Comparison of ENCODE assay signal across 8 cellular contexts in the genomic region with DNA sequence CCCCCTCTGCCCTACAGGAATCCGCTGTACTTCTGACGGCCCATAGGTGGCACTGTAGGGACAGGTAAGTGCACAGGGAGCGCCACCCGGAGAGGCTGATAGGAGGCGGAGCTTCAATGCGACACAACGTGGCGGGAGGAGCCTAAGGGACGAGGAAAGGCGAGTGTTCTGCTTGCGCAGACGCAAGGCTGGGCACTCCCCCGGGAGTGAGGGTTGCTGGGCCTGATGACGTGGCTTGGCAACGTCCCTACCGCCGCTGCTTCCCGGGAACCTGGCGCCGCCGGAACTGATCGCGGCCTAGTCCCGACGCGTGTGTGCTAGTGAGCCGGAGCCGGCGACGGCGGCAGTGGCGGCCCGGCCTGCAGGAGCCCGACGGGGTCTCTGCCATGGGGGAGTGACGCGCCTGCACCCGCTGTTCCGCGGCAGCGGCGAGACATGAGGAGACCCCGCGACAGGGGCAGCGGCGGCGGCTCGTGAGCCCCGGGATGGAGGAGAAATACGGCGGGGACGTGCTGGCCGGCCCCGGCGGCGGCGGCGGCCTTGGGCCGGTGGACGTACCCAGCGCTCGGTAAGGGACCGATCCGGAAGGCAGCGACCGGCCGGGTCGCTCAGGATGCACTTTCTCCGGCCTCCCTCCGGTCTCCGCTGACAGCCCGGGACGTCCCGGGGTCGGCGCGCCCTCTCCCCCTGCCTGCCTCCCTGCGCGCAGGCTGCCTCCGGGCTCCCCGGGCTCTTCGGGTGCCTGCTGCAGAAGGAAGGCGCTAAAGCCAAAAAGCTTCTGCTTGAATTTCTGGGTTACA. TPM values are rescaled to one million over a fixed set of nuclear protein-coding genes. Genes with fewer than 3 reads are reported as not detected.
DNase-seq lines count a peak whose midpoint lies in the region; ATAC-seq and TF ChIP-seq lines count a peak whose summit lies in the region.

SLC30A5 (plus strand) TSS at position 244 of the 800 bp plus-strand sequence; CDS start at position 486, 242 bp downstream.

- POLR2A ChIA-PET in T-cell (lab: Charles Lee), result interaction anchor here (0.7 to 1.0 kb wide), 4 partner anchors 40 to 688 kb away, joined by 3 to 5 read pairs (median 3); partner anchors contain the start of genes CCDC125 (in 1 of the 2) and CDK7 (in 1 of the 2)

- peak within 1 kb of the TSS; percentile 86 to 98 (median 95) for H3K27ac ChIP-seq in adrenal gland
- peak within 1 kb of the TSS; percentile 86 to 99 (median 96) for H3K27ac ChIP-seq in heart left ventricle

- peak; percentile 85 to 96 for TF ChIP-seq POLR2A in adrenal gland (IDR thresholded peaks at IDR 0.05)
- TF ChIP-seq POLR2A in heart left ventricle (IDR thresholded peaks at IDR 0.05), result peak; percentile 58 to 94

- peak within 1 kb of the TSS; percentile 88 to 90 for H3K27ac Mint-ChIP-seq in T-cell

- H3K9me3 ChIP-seq in adrenal gland (replicated peaks in 1 of 3) (no peaks in the 10 kb centered on the region), heart left ventricle (no peaks in the 10 kb centered on the region)

- H3K36me3 ChIP-seq in adrenal gland (replicated peaks in 1 of 2), result no peaks in the 10 kb centered on the region
- H3K36me3 ChIP-seq in heart left ventricle, result peaks cover 0 to 29% (median 10%) of the 10 kb centered on the region in 9 donors

- peak; percentile 100 for DNase-seq in NCI-H1436 (lab: John Stamatoyannopoulos, UW)
- peak; percentile 92 to 99 (median 98) for DNase-seq in T-cell
- peak; percentile 99 to 100 (median 100) for DNase-seq in adrenal gland
- DNase-seq in heart left ventricle, result peak; percentile 99 to 100 (median 99)
- DNase-seq in posterior vena cava (ENCODE audit: low spot score), result peak; percentile 99
- DNase-seq in ureter (ENCODE audit: low spot score), result peak; percentile 99

- 0 to 1% (median 0%) methylated on average over 10 to 83 of the region's 83 CpGs for WGBS in adrenal gland, 4 donors
- 0 to 1% (median 0%) methylated on average over 52 to 83 of the region's 83 CpGs for WGBS in heart left ventricle, 4 donors

- peaks cover 3% of the 10 kb centered on the region for H3K36me3 Mint-ChIP-seq in T-cell

- H3K27me3 ChIP-seq in adrenal gland (no peaks in the 10 kb centered on the region), heart left ventricle (no peaks in the 10 kb centered on the region)

- ATAC-seq in HG02798 (IDR thresholded peaks at IDR 0.05; ENCODE audit: poor library complexity, unreplicated experiment) (peak; percentile 100), T-cell (replicated peaks in 1 of 4) (peak; percentile 98 to 100 (median 99)), heart left ventricle (peak; percentile 99 to 100 (median 100))

- H3K4me1 ChIP-seq in adrenal gland (replicated peaks in 1 of 2), result peaks cover 4 to 24% of the 10 kb centered on the region in 2 donors
- H3K4me1 ChIP-seq in heart left ventricle, result peaks cover 0 to 29% (median 15%) of the 10 kb centered on the region in 12 donors

- H3K4me3 Mint-ChIP-seq in T-cell, result peak within 1 kb of the TSS; percentile 87 to 93 (median 91)

- TF ChIP-seq CTCF in GM12874 (IDR thresholded peaks at IDR 0.05; ENCODE audit: insufficient read depth, low read depth, low read length) (peak; percentile 80), adrenal gland (IDR thresholded peaks at IDR 0.05) (peak; percentile 85 to 98 (median 96)), heart left ventricle (IDR thresholded peaks at IDR 0.05) (peak; percentile 85 to 98 (median 92))

- H3K27me3 Mint-ChIP-seq in T-cell, result no peaks in the 10 kb centered on the region

- peak within 1 kb of the TSS; percentile 61 to 89 (median 74) for H3K4me3 ChIP-seq in adrenal gland
- peak within 1 kb of the TSS; percentile 73 to 98 (median 90) for H3K4me3 ChIP-seq in heart left ventricle

- H3K4me1 Mint-ChIP-seq in T-cell, result peaks cover 21 to 40% (median 36%) of the 10 kb centered on the region in 3 donors

- intact Hi-C loops in adrenal gland (cut with DNase I), result loop anchor here in 1 of 2 donors (10.0 kb wide), 2 partner anchors 241 to 271 kb away; partner anchors contain the start of genes AK6, CCDC125, RAD17 and TAF9
- intact Hi-C loops in heart left ventricle (cut with DNase I), result loop anchor here in 8 of 10 donors (2.0 to 10.0 kb wide), 12 partner anchors 49 to 271 kb away; partner anchors contain the start of genes AK6 (in 5 of the 8), CCDC125 (in 5 of the 8), RAD17 (in 5 of the 8) and TAF9 (in 5 of the 8)
- intact Hi-C loops in posterior vena cava (cut with DNase I), result loop anchor here in 1 of 2 donors (10.0 kb wide), 1 partner anchor 271 kb away; the partner anchor contains the start of genes AK6, RAD17 and TAF9

- no peaks in the 10 kb centered on the region for H3K9me3 Mint-ChIP-seq in T-cell

- CTCF ChIA-PET in T-cell (lab: Charles Lee), result interaction anchor here (0.5 to 2.0 kb wide), 36 partner anchors 9 to 301 kb away, joined by 3 to 24 read pairs (median 4); partner anchors contain the start of genes RAD17 (in 2 of the 2), AK6 (in 1 of the 2), CCDC125 (in 1 of the 2) and CCNB1 (in 1 of the 2)

RNA-seq across cellular contexts. Expression of gene SLC30A5, which starts in this region (rescaled TPM):
- total RNA-seq in T-cell (10 to 100 TPM; 22.2 to 33.0 (median 26.9) TPM), adrenal gland (10 to 100 TPM; 31.8 to 76.8 (median 38.8) TPM), heart left ventricle (10 to 100 TPM; 26.9 to 44.3 (median 30.0) TPM), posterior vena cava (10 to 100 TPM; 43.7 to 47.3 TPM), ureter (56.9 TPM)
- polyA plus RNA-seq in adrenal gland (10 to 100 TPM; 31.5 to 57.0 (median 37.3) TPM), heart left ventricle (10 to 100 TPM; 21.0 to 23.4 TPM)

Comparison
In these comparisons a context has a peak if more than half of its experiments do, and no peak if none do; other contexts are left out.
1. Peak in every context shown above with its lines: DNase-seq, ATAC-seq, H3K4me3 ChIP-seq and H3K27ac ChIP-seq.